Comparison of ENCODE assay signal across 8 cellular contexts in genomic region chr3:172550347-172550943, GRCh38. TPM values are rescaled to one million over a fixed set of nuclear protein-coding genes. Genes with fewer than 3 reads are reported as not detected.
DNase-seq lines count a peak whose midpoint lies in the region; TF ChIP-seq lines count a peak whose summit lies in the region.

No MANE protein-coding gene starts in this region.

- H3K4me3 ChIP-seq in AG04449 (ENCODE audit: low read depth, low read length): no peak overlapping the region
- H3K4me3 ChIP-seq in SJSA1: no peak overlapping the region

- CTCF ChIA-PET in AG04449 (lab: Yijun Ruan, JAX): no interaction called here

- no peaks in the 10 kb centered on the region for H3K9me3 Mint-ChIP-seq in HFFc6

- no peaks in the 10 kb centered on the region for H3K36me3 Mint-ChIP-seq in HFFc6 (ENCODE audit: low read depth)

- H3K36me3 ChIP-seq in SJSA1: no peaks in the 10 kb centered on the region

- POLR2A ChIA-PET in AG04449 (lab: Yijun Ruan, JAX): interaction anchor here (0.8 kb wide), 1 partner anchor 12 kb away, joined by 3 read pairs; no protein-coding TSS in a partner anchor

- no peak overlapping the region for H3K4me3 Mint-ChIP-seq in HFFc6

- H3K27ac Mint-ChIP-seq in HFFc6: no peak overlapping the region

- peaks cover 23% of the 10 kb centered on the region for H3K4me1 ChIP-seq in SJSA1 (replicated peaks)

- TF ChIP-seq CTCF in AG04449 (IDR thresholded peaks at IDR 0.05; ENCODE audit: insufficient read depth, low read length, missing control alignments) (no peak), HFFc6 (IDR thresholded peaks at IDR 0.05) (no peak)

- no peaks in the 10 kb centered on the region for H3K27me3 ChIP-seq in SJSA1 (replicated peaks)

- DNase-seq in AG04449 (ENCODE audit: low read depth, low spot score) (peak; percentile 65), HFFc6 (peak; percentile 83), SJSA1 (ENCODE audit: low read depth in 1 of 2, low spot score in 2 of 2) (peak; percentile 57 to 89), amniotic epithelial cell (ENCODE audit: low read depth) (peak; percentile 99), DMS79 (lab: John Stamatoyannopoulos, UW) (no peak), NCI-H128 (lab: John Stamatoyannopoulos, UW; ENCODE audit: unreplicated experiment) (no peak), NCI-H524 treated with DMSO at 0.1 percent for 48 hours (lab: John Stamatoyannopoulos, UW) (no peak)
- DNase-seq in stimulated activated CD4-positive, alpha-beta T cell treated with anti-CD3 and anti-CD28 coated beads, Interleukin-12 subunit alpha, Interleukin-12 subunit beta, amount 100 ng/mL, for 24 hours (ENCODE audit: low read depth in 2 of 2): peak; percentile 61 to 68

- H3K9me3 ChIP-seq in SJSA1 (replicated peaks): no peaks in the 10 kb centered on the region

- H3K27me3 Mint-ChIP-seq in HFFc6 (ENCODE audit: insufficient read depth): no peaks in the 10 kb centered on the region; the same call in 1 of the 2 replicates

- peaks cover 19% of the 10 kb centered on the region for H3K4me1 Mint-ChIP-seq in HFFc6 (ENCODE audit: low read depth)

- peak overlapping the region; percentile 34 for H3K27ac ChIP-seq in SJSA1

RNA-seq across cellular contexts. Expression of gene TNFSF10, which starts 27.2 kb away (rescaled TPM):
- total RNA-seq in HFFc6 (2021; fragmentation: NEBNext Ultra II Directional; extraction: Animal tissue kit (Norgen Biotek cat#: 25700)): under 1 TPM in 3 of 6 experiments, not detected in 3; 0.17 to 0.31 (median 0.28) TPM
- 1.0 TPM in 1 of 2 replicates, not detected in the other for total RNA-seq in SJSA1 (2014; rRNA removed; shearing (Covaris generic))

Comparison
In these comparisons a context has a peak if more than half of its experiments do, and no peak if none do; other contexts are left out.
1. DNase-seq: peak in AG04449 (single experiment), HFFc6 (single experiment), SJSA1 (2 of 2), amniotic epithelial cell (single experiment) and stimulated activated CD4-positive, alpha-beta T cell treated with anti-CD3 and anti-CD28 coated beads, Interleukin-12 subunit alpha, Interleukin-12 subunit beta, amount 100 ng/mL, for 24 hours (2 of 2); none in DMS79 (single experiment), NCI-H128 (single experiment) and NCI-H524 treated with DMSO at 0.1 percent for 48 hours (single experiment).